12 cellular contexts compared by ENCODE assay signal in the genomic region with DNA sequence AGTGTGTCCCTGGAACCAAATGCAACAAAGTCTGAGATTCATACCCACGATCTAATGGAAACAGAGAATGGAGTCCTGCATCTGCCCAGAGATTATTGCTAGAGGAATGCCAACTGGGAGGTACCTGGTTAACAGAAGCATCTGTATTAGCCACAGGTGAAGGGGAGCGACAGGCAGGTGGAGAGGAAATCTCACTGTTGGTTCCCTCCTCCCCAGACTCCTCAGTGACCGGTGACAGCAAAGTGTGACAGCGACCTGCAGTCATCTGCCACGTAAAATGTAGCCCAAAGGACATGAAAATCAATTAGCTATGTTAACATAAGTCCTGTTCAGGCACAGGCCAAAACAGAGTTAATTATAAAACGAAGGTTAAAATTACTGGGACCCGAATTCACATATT.
DNase-seq lines count a peak whose midpoint lies in the region; FAIRE-seq and TF ChIP-seq lines count a peak whose summit lies in the region.
"Had no signal": no experiment of that assay in that cellular context is flagged by ENCODE, and none has a peak within 500 bp of the region (broad histone marks: within the 10 kb centered on the region; RNA-seq: fewer than 3 reads in every experiment).

No MANE protein-coding gene starts in this region.

- no peaks in the 10 kb centered on the region for H3K27me3 Mint-ChIP-seq in activated T-cell treated with anti-CD3 and anti-CD28 coated beads, Interleukin-2, amount 50 U/mL, for 24 hours
- no peaks in the 10 kb centered on the region for H3K27me3 Mint-ChIP-seq in activated CD4-positive, alpha-beta memory T cell treated with anti-CD3 and anti-CD28 coated beads, Interleukin-2, amount 10 ng/mL, durations not matched to agents 7 days and 5 days

- H3K79me2 ChIP-seq in hepatocyte, result peaks cover 7% of the 10 kb centered on the region

- no peak for DNase-seq in activated T-cell treated with anti-CD3 and anti-CD28 coated beads, Interleukin-2, amount 50 U/mL, for 24 hours
- DNase-seq in activated T-cell treated with anti-CD3 and anti-CD28 coated beads for 4 hours, result no peak
- DNase-seq in activated CD4-positive, alpha-beta memory T cell treated with anti-CD3 and anti-CD28 coated beads, Interleukin-2, amount 10 ng/mL, durations not matched to agents 7 days and 5 days, result no peak
- no peak for DNase-seq in hepatocyte (ENCODE audit: low spot score)
- DNase-seq in superior temporal gyrus (ENCODE audit: extremely low spot score), result peak; percentile 51
- DNase-seq in NCI-H1436 (lab: John Stamatoyannopoulos, UW), result no peak
- DNase-seq in CD1c-positive myeloid dendritic cell (ENCODE audit: extremely low spot score), result no peak
- no peak for DNase-seq in GM12892 (ENCODE audit: insufficient read length)
- DNase-seq: activated effector memory CD4-positive, alpha-beta T cell treated with Interleukin-2 at 50 U/mL for 16 hours; esophagus squamous epithelium; left ventricle myocardium superior; NCI-H526 treated with DMSO at 0.1 percent for 48 hours had no signal

- H3K27ac ChIP-seq in hepatocyte, result peak overlapping the region; percentile 84

- no peak overlapping the region for H2AFZ ChIP-seq in hepatocyte

- POLR2A ChIA-PET in activated CD4-positive, alpha-beta memory T cell treated with anti-CD3 and anti-CD28 coated beads, Interleukin-2, amount 10 ng/mL, durations not matched to agents 7 days and 5 days (lab: Charles Lee), result interaction anchor here (1.2 to 2.2 kb wide), 5 partner anchors 9 to 610 kb away, joined by 3 to 27 read pairs (median 11); no protein-coding TSS in a partner anchor

- no peak overlapping the region for H3K4me3 ChIP-seq in hepatocyte

- no peaks in the 10 kb centered on the region for H4K20me1 ChIP-seq in hepatocyte (ENCODE audit: insufficient read depth, poor library complexity, severe bottlenecking)

- H3K9me2 ChIP-seq in hepatocyte (replicated peaks; ENCODE audit: insufficient read depth), result no peaks in the 10 kb centered on the region

- H3K9me3 Mint-ChIP-seq in activated T-cell treated with anti-CD3 and anti-CD28 coated beads, Interleukin-2, amount 50 U/mL, for 24 hours, result no peaks in the 10 kb centered on the region
- H3K9me3 Mint-ChIP-seq in activated CD4-positive, alpha-beta memory T cell treated with anti-CD3 and anti-CD28 coated beads, Interleukin-2, amount 10 ng/mL, durations not matched to agents 7 days and 5 days, result no peaks in the 10 kb centered on the region

- peaks cover 10% of the 10 kb centered on the region for H3K36me3 Mint-ChIP-seq in activated T-cell treated with anti-CD3 and anti-CD28 coated beads, Interleukin-2, amount 50 U/mL, for 24 hours (ENCODE audit: low read depth)
- peaks cover 3% of the 10 kb centered on the region for H3K36me3 Mint-ChIP-seq in activated CD4-positive, alpha-beta memory T cell treated with anti-CD3 and anti-CD28 coated beads, Interleukin-2, amount 10 ng/mL, durations not matched to agents 7 days and 5 days (ENCODE audit: low read depth)

- H3K36me3 ChIP-seq in hepatocyte (replicated peaks; ENCODE audit: insufficient read depth, low read depth), result no peaks in the 10 kb centered on the region
- H3K36me3 ChIP-seq: esophagus squamous epithelium had no signal

- FAIRE-seq in GM12892 (lab: Jason Lieb, UNC), result no peak

- H3K4me2 ChIP-seq in hepatocyte, result peak overlapping the region; percentile 78

- no peaks in the 10 kb centered on the region for H3K27me3 ChIP-seq in hepatocyte
- H3K27me3 ChIP-seq: esophagus squamous epithelium had no signal

- WGBS in hepatocyte (ENCODE audit: low lambda C conversion rate, missing lambda C conversion rate), result 81% methylated on average over 7 of the region's 7 CpGs

- H3K9me3 ChIP-seq in hepatocyte (ENCODE audit: low read depth), result no peaks in the 10 kb centered on the region
- H3K9me3 ChIP-seq: esophagus squamous epithelium had no signal

- no peak for TF ChIP-seq CTCF in hepatocyte (IDR thresholded peaks at IDR 0.05; ENCODE audit: poor library complexity)

- no peak for TF ChIP-seq POLR2A in GM12892 (IDR thresholded peaks at IDR 0.05; ENCODE audit: low read depth, low read length)

- H3K27ac Mint-ChIP-seq in activated T-cell treated with anti-CD3 and anti-CD28 coated beads, Interleukin-2, amount 50 U/mL, for 24 hours, result peak overlapping the region; percentile 99
- no peak overlapping the region for H3K27ac Mint-ChIP-seq in activated CD4-positive, alpha-beta memory T cell treated with anti-CD3 and anti-CD28 coated beads, Interleukin-2, amount 10 ng/mL, durations not matched to agents 7 days and 5 days

- peaks cover 50% of the 10 kb centered on the region for H3K4me1 Mint-ChIP-seq in activated T-cell treated with anti-CD3 and anti-CD28 coated beads, Interleukin-2, amount 50 U/mL, for 24 hours (ENCODE audit: low read depth)
- H3K4me1 Mint-ChIP-seq in activated CD4-positive, alpha-beta memory T cell treated with anti-CD3 and anti-CD28 coated beads, Interleukin-2, amount 10 ng/mL, durations not matched to agents 7 days and 5 days, result peaks cover 30% of the 10 kb centered on the region

- CTCF ChIA-PET in activated CD4-positive, alpha-beta memory T cell treated with anti-CD3 and anti-CD28 coated beads, Interleukin-2, amount 10 ng/mL, durations not matched to agents 7 days and 5 days (lab: Charles Lee), result interaction anchor here (1.8 to 3.9 kb wide), 3 partner anchors 38 to 116 kb away, joined by 5 to 46 read pairs (median 16); no protein-coding TSS in a partner anchor

- peak overlapping the region; percentile 99 for H3K4me3 Mint-ChIP-seq in activated T-cell treated with anti-CD3 and anti-CD28 coated beads, Interleukin-2, amount 50 U/mL, for 24 hours
- H3K4me3 Mint-ChIP-seq in activated CD4-positive, alpha-beta memory T cell treated with anti-CD3 and anti-CD28 coated beads, Interleukin-2, amount 10 ng/mL, durations not matched to agents 7 days and 5 days, result peak overlapping the region; percentile 95

- H3K4me1 ChIP-seq in hepatocyte (ENCODE audit: insufficient read depth), result peaks cover 16% of the 10 kb centered on the region
